Comparison of ENCODE assay signal across 8 cellular contexts in genomic region chr17:68134731-68135130, GRCh38.
"Had no signal": no experiment of that assay in that cellular context is flagged by ENCODE, and none has a peak within 500 bp of the region (broad histone marks: within the 10 kb centered on the region; RNA-seq: fewer than 3 reads in every experiment).

No MANE protein-coding gene starts in this region.

- H3K4me3 Mint-ChIP-seq: GM23338, H9 had no signal

- H3K27ac Mint-ChIP-seq: GM23338, H9 had no signal

- H3K4me3 ChIP-seq: GM23338, K562 had no signal

- FAIRE-seq: H1, H54, K562 had no signal

- DNase-seq: H9, HCEC 1CT, IMR-90, KG1 had no signal

- H3K9me3 Mint-ChIP-seq: GM23338, H9 had no signal

- H2AFZ ChIP-seq: GM23338 had no signal

- H3K4me2 ChIP-seq: GM23338 had no signal
